In the genomic region with DNA sequence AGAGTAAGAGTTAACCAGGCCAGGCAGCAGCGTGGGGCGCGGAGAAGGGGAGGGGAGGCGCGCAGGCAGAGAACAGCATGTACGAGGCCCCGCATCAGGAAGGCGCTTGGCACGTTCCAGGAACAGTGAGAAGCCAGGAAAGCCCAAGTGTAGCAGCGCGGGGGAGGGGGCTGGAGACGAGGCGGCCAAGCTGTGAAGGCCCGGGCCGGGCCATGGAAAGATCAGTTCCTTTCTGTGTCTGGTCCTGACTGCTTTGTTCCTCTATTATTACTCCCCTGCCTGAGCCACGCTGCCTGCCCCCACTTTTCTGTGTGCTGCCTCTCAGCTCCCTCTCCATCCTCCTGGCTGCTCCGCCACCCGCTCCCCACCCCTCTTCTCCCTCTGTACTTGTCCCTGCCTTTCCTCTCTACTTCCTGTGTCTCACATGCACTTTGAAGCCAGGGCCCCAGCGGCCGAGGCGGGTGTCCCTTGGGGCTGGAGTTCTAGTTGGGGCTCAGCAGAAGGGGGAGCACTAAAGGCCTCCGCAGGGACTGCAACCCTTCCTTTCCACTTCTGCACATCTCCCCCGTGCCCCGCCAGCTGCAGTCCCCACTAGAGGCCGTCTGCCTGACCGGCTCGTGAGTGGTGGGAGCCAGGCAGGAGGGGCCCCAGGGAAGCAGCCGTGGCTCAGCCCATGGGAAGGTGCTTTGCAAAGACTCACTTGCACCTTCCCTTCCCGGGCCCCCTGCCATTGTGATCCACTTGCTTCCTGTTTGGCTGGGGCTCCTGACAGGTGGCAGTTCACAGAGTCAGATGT, we compare ENCODE assay signal across 9 cellular contexts.
DNase-seq lines count a peak whose midpoint lies in the region; ATAC-seq and TF ChIP-seq lines count a peak whose summit lies in the region.
"Had no signal": no experiment of that assay in that cellular context is flagged by ENCODE, and none has a peak within 500 bp of the region (broad histone marks: within the 10 kb centered on the region; RNA-seq: fewer than 3 reads in every experiment).

No MANE protein-coding gene starts in this region.

- WGBS in IMR-90 (ENCODE audit: extremely low coverage in 2 of 2, insufficient read length in 1 of 2), 2 experiments: 59% methylated on average over 3 of the region's 29 CpGs; no CpG with 5 or more reads in 1 of the 2 experiments

- no peak for TF ChIP-seq POLR2A in IMR-90 (IDR thresholded peaks at IDR 0.05; ENCODE audit: low read depth, low read length)

- peaks cover 4% of the 10 kb centered on the region; the same call in 1 of the 2 replicates for H3K36me3 ChIP-seq in IMR-90 (ENCODE audit: control insufficient read depth, insufficient read depth, low read length)

- no peak overlapping the region for H2BK120ac ChIP-seq in IMR-90 (ENCODE audit: low read depth, low read length)

- in situ Hi-C loops in IMR-90 (cut with MboI; ENCODE audit: low sequenced_read_pairs): no loop called here

- BruUV-seq in IMR-90 (replicated peaks; lab: Mats Ljungman, UMichigan): no TSS peak
- no TSS peak for BruUV-seq in Calu3 (replicated peaks; lab: Mats Ljungman, UMichigan)

- H3K27me3 Mint-ChIP-seq in Calu3 (ENCODE audit: unreplicated experiment): no peaks in the 10 kb centered on the region

- no peak overlapping the region for H2AK5ac ChIP-seq in IMR-90 (ENCODE audit: low read depth, low read length)

- no peaks in the 10 kb centered on the region for H4K20me1 ChIP-seq in IMR-90 (ENCODE audit: insufficient read depth, low read length)

- peak; percentile 68 for ATAC-seq in IMR-90 (ENCODE audit: low read depth)
- ATAC-seq in GM18909 (IDR thresholded peaks at IDR 0.05; ENCODE audit: poor library complexity, unreplicated experiment): no peak
- ATAC-seq: Panc1 had no signal

- no peaks in the 10 kb centered on the region for H3K36me3 Mint-ChIP-seq in Calu3 (ENCODE audit: insufficient read depth, unreplicated experiment)

- H3K9me3 ChIP-seq in IMR-90 (ENCODE audit: control insufficient read depth, insufficient read depth, low read length): no peaks in the 10 kb centered on the region

- no peak overlapping the region for H3K18ac ChIP-seq in IMR-90 (ENCODE audit: low read depth, low read length)

- peak overlapping the region; percentile 52 for H2AK9ac ChIP-seq in IMR-90 (replicated peaks; ENCODE audit: low read depth, low read length, poor library complexity)

- H3K9me3 Mint-ChIP-seq in Calu3 (ENCODE audit: low read depth, unreplicated experiment): no peaks in the 10 kb centered on the region

- H4K91ac ChIP-seq in IMR-90 (ENCODE audit: insufficient read depth, low read depth, low read length): no peak overlapping the region

- no peak overlapping the region for H3K14ac ChIP-seq in IMR-90 (replicated peaks; ENCODE audit: low read depth, low read length)

- no peak overlapping the region for H4K5ac ChIP-seq in IMR-90 (ENCODE audit: low read depth, low read length)

- H3K9me1 ChIP-seq in IMR-90 (ENCODE audit: insufficient read depth, low read length): no peaks in the 10 kb centered on the region; the same call in 1 of the 2 replicates

- H3K27ac Mint-ChIP-seq in Calu3 (ENCODE audit: unreplicated experiment): no peak overlapping the region

- no peak overlapping the region for H2BK15ac ChIP-seq in IMR-90 (ENCODE audit: low read depth, low read length)

- H3K4me1 Mint-ChIP-seq in Calu3 (ENCODE audit: low read depth, unreplicated experiment): no peaks in the 10 kb centered on the region

- H3K4me3 Mint-ChIP-seq in Calu3 (ENCODE audit: low read depth, unreplicated experiment): no peak overlapping the region

- H3K4me2 ChIP-seq in IMR-90 (ENCODE audit: low read depth, low read length): no peak overlapping the region; the same call in 1 of the 2 replicates

- DNase-seq in IMR-90 (peak; percentile 21), caudate nucleus (lab: John Stamatoyannopoulos, UW) (peak in 48 of 61 donors; percentile 10 to 87 (median 44)), iPS-NIHi7 (ENCODE audit: extremely low spot score) (peak; percentile 73), smooth muscle cell of the brain vasculature (ENCODE audit: low read depth, low spot score) (peak; percentile 54), cortex of kidney (lab: John Stamatoyannopoulos, UW) (no peak), Calu3 (no peak)
- DNase-seq in activated effector memory CD4-positive, alpha-beta T cell treated with anti-CD3 and anti-CD28 coated beads, Interleukin-2, amount 50 U/mL, for 16 hours: no peak

- TF ChIP-seq RAD21 in IMR-90 (IDR thresholded peaks at IDR 0.05; ENCODE audit: low read length): no peak

- H3K79me1 ChIP-seq in IMR-90 (ENCODE audit: low read depth in 1 of 2, low read length in 2 of 2): no peaks in the 10 kb centered on the region

- no peak overlapping the region for H2BK20ac ChIP-seq in IMR-90 (ENCODE audit: low read depth, low read length)

- no peak overlapping the region for H4K8ac ChIP-seq in IMR-90 (ENCODE audit: low read depth in 2 of 2, low read length in 2 of 2)

- peak overlapping the region; percentile 70 for H2AFZ ChIP-seq in IMR-90 (replicated peaks; ENCODE audit: low read length, poor library complexity)

- H2BK5ac ChIP-seq in IMR-90 (ENCODE audit: low read depth, low read length, poor library complexity, severe bottlenecking): no peak overlapping the region

- POLR2A ChIA-PET in IMR-90 (lab: Charles Lee; ENCODE audit: unreplicated experiment): no interaction called here

- no peak overlapping the region for H3K4ac ChIP-seq in IMR-90 (ENCODE audit: low read depth, low read length)

- intact Hi-C loops in IMR-90 (cut with micrococcal nuclease) (no loop called here), Calu3 (cut with micrococcal nuclease; ENCODE audit: unreplicated experiment) (no loop called here)

- H3K9ac ChIP-seq in IMR-90 (ENCODE audit: low read depth, low read length): no peak overlapping the region

- CTCF ChIA-PET in IMR-90 (lab: Yijun Ruan, JAX): no interaction called here
- CTCF ChIA-PET in Calu3 (lab: Charles Lee): no interaction called here

- no peaks in the 10 kb centered on the region; the same call in 1 of the 2 replicates for H3K4me1 ChIP-seq in IMR-90 (ENCODE audit: control insufficient read depth, insufficient read depth, low read length)

- H3K56ac ChIP-seq in IMR-90 (ENCODE audit: extremely low read depth, insufficient read depth, low read length): no peak overlapping the region

- no peaks in the 10 kb centered on the region for H3K27me3 ChIP-seq in IMR-90 (ENCODE audit: control insufficient read depth, insufficient read depth, low read length)

- dilution Hi-C loops in IMR-90 (cut with HindIII; ENCODE audit: low sequenced_read_pairs, unreplicated experiment): no loop called here

- no peak overlapping the region for H3K4me3 ChIP-seq in IMR-90 (ENCODE audit: insufficient read depth, low read depth, low read length)

- TF ChIP-seq CTCF in IMR-90 (conservative IDR thresholded peaks at IDR 0.05; ENCODE audit: low read depth, low read length) (no peak), Calu3 (IDR thresholded peaks at IDR 0.05; ENCODE audit: unreplicated experiment) (no peak)

- H3K27ac ChIP-seq in IMR-90 (ENCODE audit: insufficient read depth, low read length): no peak overlapping the region
- peak overlapping the region; percentile 73 for H3K27ac ChIP-seq in caudate nucleus (ENCODE audit: low read depth, low read length)

- no peak overlapping the region for H3K23ac ChIP-seq in IMR-90 (ENCODE audit: low read depth, low read length)

TF ChIP-seq in IMR-90, 13 proteins besides CTCF, POLR2A, EP300 and RAD21:
- TF ChIP-seq BHLHE40 (IDR thresholded peaks at IDR 0.05; ENCODE audit: low read depth, low read length) (0 out of 2 replicates have a peak, but pooled peaks have one; percentile 17), MAZ (IDR thresholded peaks at IDR 0.05; ENCODE audit: borderline replicate concordance, low read depth, low read length) (no peak)
TF ChIP-seq in IMR-90: peak in this region for 1.

Comparison
In these comparisons a context has a peak if more than half of its experiments do, and no peak if none do; other contexts are left out.
1. DNase-seq: peak in IMR-90 (single experiment), caudate nucleus (48 of 61), iPS-NIHi7 (single experiment) and smooth muscle cell of the brain vasculature (single experiment); none in cortex of kidney (single experiment), Calu3 (single experiment) and activated effector memory CD4-positive, alpha-beta T cell treated with anti-CD3 and anti-CD28 coated beads, Interleukin-2, amount 50 U/mL, for 16 hours (single experiment).